Comparison of ENCODE assay signal across 8 cellular contexts in genomic region chr18:50880108-50880465, GRCh38. TPM values are rescaled to one million over a fixed set of nuclear protein-coding genes. Genes with fewer than 3 reads are reported as not detected.
A peak's percentile ranks its signal among the peaks of the same experiment; 100 is the strongest.
DNase-seq lines count a peak whose midpoint lies in the region; ATAC-seq and TF ChIP-seq lines count a peak whose summit lies in the region.

No MANE protein-coding gene starts in this region.

- H3K27me3 Mint-ChIP-seq in mesothelial cell of epicardium (ENCODE audit: low read depth), result no peaks in the 10 kb centered on the region

- H3K4me3 Mint-ChIP-seq in mesothelial cell of epicardium, result peak overlapping the region; percentile 98

- H3K9me3 Mint-ChIP-seq in mesothelial cell of epicardium, result no peaks in the 10 kb centered on the region

- H3K36me3 Mint-ChIP-seq in mesothelial cell of epicardium, result no peaks in the 10 kb centered on the region

- DNase-seq in EH (ENCODE audit: low read depth), result peak; percentile 9
- DNase-seq in astrocyte of the hippocampus (ENCODE audit: low read depth, low spot score), result peak; percentile 13
- DNase-seq in mesothelial cell of epicardium (ENCODE audit: low spot score in 2 of 2, unreplicated experiment in 2 of 2), result no peak
- DNase-seq in SW 1271 (lab: John Stamatoyannopoulos, UW), result no peak
- DNase-seq in LoVo (ENCODE audit: low spot score), result no peak
- no peak for DNase-seq in NCI-H2196 treated with DMSO at 0.1 percent for 48 hours (lab: John Stamatoyannopoulos, UW; ENCODE audit: unreplicated experiment)

- TF ChIP-seq CTCF in mesothelial cell of epicardium (IDR thresholded peaks at IDR 0.05; ENCODE audit: unreplicated experiment), result no peak

- ATAC-seq in HG03159 (IDR thresholded peaks at IDR 0.05; ENCODE audit: unreplicated experiment) (peak; percentile 0), GM19397 (IDR thresholded peaks at IDR 0.05; ENCODE audit: unreplicated experiment) (no peak)

- peaks cover 14% of the 10 kb centered on the region for H3K4me1 Mint-ChIP-seq in mesothelial cell of epicardium

- peak overlapping the region; percentile 96 for H3K27ac Mint-ChIP-seq in mesothelial cell of epicardium

RNA-seq across cellular contexts. Expression of gene ME2, which starts 1.2 kb away (rescaled TPM):
- total RNA-seq in mesothelial cell of epicardium, result 32.8 to 37.3 TPM (median 35.8 TPM) in 3 replicates

Comparison
In these comparisons a context has a peak if more than half of its experiments do, and no peak if none do; other contexts are left out.
1. DNase-seq: peak in EH (single experiment) and astrocyte of the hippocampus (single experiment); none in mesothelial cell of epicardium (0 of 2), SW 1271 (0 of 2), LoVo (single experiment) and NCI-H2196 treated with DMSO at 0.1 percent for 48 hours (single experiment).